Comparison of ENCODE assay signal across 8 cellular contexts in the genomic region with DNA sequence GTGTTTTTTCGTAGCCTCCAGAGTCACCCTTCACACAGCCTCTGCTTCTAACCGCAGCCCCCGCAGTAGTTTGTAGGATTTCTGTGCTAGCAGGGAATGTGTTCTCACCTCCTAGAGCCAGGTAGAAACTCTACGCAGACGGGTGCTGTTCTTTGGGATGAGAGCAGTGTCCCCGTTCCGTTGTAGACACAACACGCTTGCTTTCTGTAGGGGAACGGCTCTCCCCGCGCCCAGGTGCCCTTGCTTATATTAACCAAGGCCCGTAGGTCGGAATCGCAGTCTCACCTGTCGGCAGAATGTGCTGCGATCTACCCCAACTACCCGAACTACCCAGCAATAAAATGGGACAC.
DNase-seq lines count a peak whose midpoint lies in the region; ATAC-seq, FAIRE-seq and TF ChIP-seq lines count a peak whose summit lies in the region.

No MANE protein-coding gene starts in this region.

- FAIRE-seq in HTR-8/SVneo (lab: Jason Lieb, UNC): no peak

- no peaks in the 10 kb centered on the region for H3K36me3 ChIP-seq in NT2/D1 (ENCODE audit: insufficient read depth, insufficient read length, low read length)
- no peaks in the 10 kb centered on the region for H3K36me3 ChIP-seq in endodermal cell (ENCODE audit: control insufficient read depth, insufficient read depth, low read length)
- H3K36me3 ChIP-seq in osteoblast (ENCODE audit: insufficient read depth, low read length): no peaks in the 10 kb centered on the region

- no peaks in the 10 kb centered on the region for H3K4me1 Mint-ChIP-seq in endodermal cell

- H3K4me2 ChIP-seq in osteoblast (ENCODE audit: insufficient read depth, low read length): peak overlapping the region; percentile 95

- H2AFZ ChIP-seq in osteoblast (ENCODE audit: low read length): peak overlapping the region; percentile 97

- DNase-seq in NT2/D1 (ENCODE audit: low read depth, low spot score): no peak
- DNase-seq in endodermal cell: no peak
- DNase-seq in osteoblast (ENCODE audit: insufficient read length, low spot score, missing footprints): no peak
- no peak for DNase-seq in cerebellar cortex (ENCODE audit: low spot score)
- DNase-seq in HTR-8/SVneo (ENCODE audit: insufficient read length, low spot score): no peak
- no peak for DNase-seq in GF-D8 (lab: John Stamatoyannopoulos, UW)
- DNase-seq in medulla oblongata (ENCODE audit: extremely low spot score): no peak

- H4K20me1 ChIP-seq in osteoblast (ENCODE audit: insufficient read depth, low read length): no peaks in the 10 kb centered on the region

- no peaks in the 10 kb centered on the region for H3K79me2 ChIP-seq in osteoblast (ENCODE audit: insufficient read depth, low read length)

- H3K4me3 ChIP-seq in NT2/D1 (ENCODE audit: insufficient read length, low read depth): peak overlapping the region; percentile 36
- H3K4me3 ChIP-seq in endodermal cell (ENCODE audit: low read length): peak overlapping the region; percentile 85
- peak overlapping the region; percentile 73 for H3K4me3 ChIP-seq in osteoblast (ENCODE audit: insufficient read depth, low read length)

- peak; percentile 17 for ATAC-seq in GM19351 (IDR thresholded peaks at IDR 0.05; ENCODE audit: unreplicated experiment)

- H3K9me3 Mint-ChIP-seq in endodermal cell: no peaks in the 10 kb centered on the region

- H3K27me3 ChIP-seq in NT2/D1 (ENCODE audit: insufficient read depth, insufficient read length): no peaks in the 10 kb centered on the region
- no peaks in the 10 kb centered on the region for H3K27me3 ChIP-seq in endodermal cell (ENCODE audit: control insufficient read depth, insufficient read depth, low read length, poor library complexity, severe bottlenecking)
- H3K27me3 ChIP-seq in osteoblast (ENCODE audit: insufficient read depth, low read length): peaks cover 3% of the 10 kb centered on the region

- H3K9ac ChIP-seq in NT2/D1 (ENCODE audit: insufficient read length, low read depth) (peak overlapping the region; percentile 57), endodermal cell (ENCODE audit: extremely low read depth, low read length, poor library complexity, severe bottlenecking) (peak overlapping the region; percentile 88)

- H3K27me3 Mint-ChIP-seq in endodermal cell (ENCODE audit: insufficient read depth): peaks cover 1% of the 10 kb centered on the region

- H3K27ac Mint-ChIP-seq in endodermal cell: peak overlapping the region; percentile 100

- H3K4me3 Mint-ChIP-seq in endodermal cell: peak overlapping the region; percentile 66

- WGBS in endodermal cell (ENCODE audit: insufficient coverage in 1 of 2, insufficient read length in 1 of 2), 2 experiments: 2% methylated on average over 7 to 17 of the region's 17 CpGs

- peak overlapping the region; percentile 26 for H3K27ac ChIP-seq in endodermal cell (ENCODE audit: low read depth, low read length)
- H3K27ac ChIP-seq in osteoblast (ENCODE audit: low read depth, low read length): peak overlapping the region; percentile 45

- no peaks in the 10 kb centered on the region for H3K9me3 ChIP-seq in NT2/D1 (ENCODE audit: insufficient read depth, low read length)
- no peaks in the 10 kb centered on the region for H3K9me3 ChIP-seq in endodermal cell (ENCODE audit: control insufficient read depth, low read length)
- no peaks in the 10 kb centered on the region for H3K9me3 ChIP-seq in osteoblast (ENCODE audit: low read depth, low read length)

- TF ChIP-seq CTCF in endodermal cell (conservative IDR thresholded peaks at IDR 0.05) (no peak), osteoblast (IDR thresholded peaks at IDR 0.05; ENCODE audit: extremely low read depth, low read depth, low read length) (no peak)

- H3K4me1 ChIP-seq in NT2/D1 (ENCODE audit: insufficient read depth, insufficient read length): peaks cover 3% of the 10 kb centered on the region
- no peaks in the 10 kb centered on the region for H3K4me1 ChIP-seq in endodermal cell (ENCODE audit: control insufficient read depth, insufficient read depth, low read length)
- peaks cover 8% of the 10 kb centered on the region for H3K4me1 ChIP-seq in osteoblast (ENCODE audit: insufficient read depth, low read length)

- no peaks in the 10 kb centered on the region for H3K36me3 Mint-ChIP-seq in endodermal cell (ENCODE audit: low read depth)
